8 cellular contexts compared by ENCODE assay signal in the genomic region with DNA sequence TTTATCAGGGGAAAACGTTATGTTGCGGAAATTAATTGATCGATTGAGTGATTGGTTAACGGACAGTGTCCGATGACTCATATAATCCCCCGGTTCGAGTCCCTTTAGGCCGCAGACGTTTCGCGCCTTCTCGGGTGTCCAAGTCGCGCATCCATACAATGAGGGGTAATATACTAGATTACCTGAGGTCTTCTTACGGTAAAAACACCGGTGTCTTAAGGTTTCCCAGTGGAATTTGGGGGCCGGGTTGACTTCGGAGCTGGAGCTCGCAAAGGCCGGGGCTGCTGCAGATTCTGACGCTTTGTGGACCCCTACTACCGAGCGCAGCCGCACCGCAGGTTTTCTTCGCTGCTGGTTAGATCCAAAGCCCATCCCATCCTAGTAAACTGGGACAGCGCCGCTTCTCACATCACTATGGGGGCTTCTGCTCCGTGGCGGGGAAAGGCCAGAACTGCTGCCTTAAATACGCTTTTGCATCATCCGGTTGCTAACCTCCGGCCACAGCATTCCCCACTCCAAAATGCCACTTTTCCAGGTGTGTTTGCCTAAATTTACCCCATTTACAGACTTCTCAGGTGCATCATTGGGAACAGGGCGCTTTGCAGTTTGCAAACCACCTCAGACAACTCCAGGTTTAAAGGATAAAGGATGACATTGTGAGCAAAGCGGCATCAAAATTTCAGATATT. TPM values are rescaled to one million over a fixed set of nuclear protein-coding genes. Genes with fewer than 3 reads are reported as not detected.
DNase-seq lines count a peak whose midpoint lies in the region; ATAC-seq and TF ChIP-seq lines count a peak whose summit lies in the region.

No MANE protein-coding gene starts in this region.

- peaks cover 28% of the 10 kb centered on the region for H3K36me3 Mint-ChIP-seq in activated CD8-positive, alpha-beta T cell treated with anti-CD3 and anti-CD28 coated beads for 36 hours (ENCODE audit: low read depth)
- peaks cover 11% of the 10 kb centered on the region for H3K36me3 Mint-ChIP-seq in nephron progenitor cell (ENCODE audit: low read depth)

- no peaks in the 10 kb centered on the region for H3K9me3 Mint-ChIP-seq in activated CD8-positive, alpha-beta T cell treated with anti-CD3 and anti-CD28 coated beads for 36 hours
- peaks cover 9% of the 10 kb centered on the region for H3K9me3 Mint-ChIP-seq in nephron progenitor cell

- no peak for TF ChIP-seq EP300 in esophagus muscularis mucosa (IDR thresholded peaks at IDR 0.05)

- H3K27me3 Mint-ChIP-seq in activated CD8-positive, alpha-beta T cell treated with anti-CD3 and anti-CD28 coated beads for 36 hours: peaks cover 3% of the 10 kb centered on the region
- peaks cover 14% of the 10 kb centered on the region for H3K27me3 Mint-ChIP-seq in nephron progenitor cell (ENCODE audit: low read depth, poor library complexity)

- intact Hi-C loops in activated CD8-positive, alpha-beta T cell treated with anti-CD3 and anti-CD28 coated beads for 36 hours (cut with micrococcal nuclease): no loop called here
- intact Hi-C loops in esophagus muscularis mucosa (cut with DNase I): no loop called here

- peak overlapping the region; percentile 81 for H3K4me3 Mint-ChIP-seq in activated CD8-positive, alpha-beta T cell treated with anti-CD3 and anti-CD28 coated beads for 36 hours
- H3K4me3 Mint-ChIP-seq in nephron progenitor cell: peak overlapping the region; percentile 91

- no peak for TF ChIP-seq POLR2A in esophagus muscularis mucosa (IDR thresholded peaks at IDR 0.05; ENCODE audit: low read depth)

- CTCF ChIA-PET in activated CD8-positive, alpha-beta T cell treated with anti-CD3 and anti-CD28 coated beads for 36 hours (lab: Charles Lee): interaction anchor here (1.0 to 4.4 kb wide), 2 partner anchors 9 to 28 kb away, joined by 4 to 27 read pairs; no protein-coding TSS in a partner anchor

- peaks cover 40 to 49% (median 45%) of the 10 kb centered on the region in 4 donors for H3K4me1 ChIP-seq in esophagus muscularis mucosa

- no peak for TF ChIP-seq CTCF in C4-2B (conservative IDR thresholded peaks at IDR 0.05)
- no peak for TF ChIP-seq CTCF in activated CD8-positive, alpha-beta T cell treated with anti-CD3 and anti-CD28 coated beads for 36 hours (IDR thresholded peaks at IDR 0.05)
- no peak for TF ChIP-seq CTCF in esophagus muscularis mucosa (IDR thresholded peaks at IDR 0.05)
- TF ChIP-seq CTCF in nephron progenitor cell (IDR thresholded peaks at IDR 0.05): no peak

- peak overlapping the region; percentile 65 to 82 (median 82) for H3K4me3 ChIP-seq in esophagus muscularis mucosa

- H3K27me3 ChIP-seq in esophagus muscularis mucosa: no peaks in the 10 kb centered on the region

- POLR2A ChIA-PET in activated CD8-positive, alpha-beta T cell treated with anti-CD3 and anti-CD28 coated beads for 36 hours (lab: Charles Lee): interaction anchor here (1.2 to 5.3 kb wide), 3 partner anchors 11 to 21 kb away, joined by 3 to 25 read pairs (median 5); no protein-coding TSS in a partner anchor

- DNase-seq in NCI-H2171 (lab: John Stamatoyannopoulos, UW): peak; percentile 50
- DNase-seq in activated CD8-positive, alpha-beta T cell treated with anti-CD3 and anti-CD28 coated beads for 36 hours: peak; percentile 60
- DNase-seq in esophagus muscularis mucosa (ENCODE audit: extremely low spot score): no peak
- DNase-seq in nephron progenitor cell: peak; percentile 57

- peaks cover 0 to 5% (median 0%) of the 10 kb centered on the region in 4 donors for H3K36me3 ChIP-seq in esophagus muscularis mucosa

- H3K27ac ChIP-seq in C4-2B (peak overlapping the region; percentile 95), esophagus muscularis mucosa (replicated peaks in 1 of 4) (peak overlapping the region; percentile 85 to 95 (median 92))

- 1% methylated on average over 35 of the region's 35 CpGs for WGBS in esophagus muscularis mucosa

- peaks cover 34% of the 10 kb centered on the region for H3K4me1 Mint-ChIP-seq in activated CD8-positive, alpha-beta T cell treated with anti-CD3 and anti-CD28 coated beads for 36 hours (ENCODE audit: low read depth)
- peaks cover 33% of the 10 kb centered on the region for H3K4me1 Mint-ChIP-seq in nephron progenitor cell

- no peaks in the 10 kb centered on the region for H3K9me3 ChIP-seq in esophagus muscularis mucosa

- ATAC-seq in GM21526 (IDR thresholded peaks at IDR 0.05; ENCODE audit: low FRiP score, unreplicated experiment) (peak; percentile 11), GM18517 (IDR thresholded peaks at IDR 0.05; ENCODE audit: unreplicated experiment) (no peak), GM19452 (IDR thresholded peaks at IDR 0.05; ENCODE audit: unreplicated experiment) (no peak)
- no peak for ATAC-seq in activated CD8-positive, alpha-beta T cell treated with anti-CD3 and anti-CD28 coated beads for 36 hours

- H3K27ac Mint-ChIP-seq in activated CD8-positive, alpha-beta T cell treated with anti-CD3 and anti-CD28 coated beads for 36 hours: peak overlapping the region; percentile 95
- H3K27ac Mint-ChIP-seq in nephron progenitor cell: peak overlapping the region; percentile 99

RNA-seq across cellular contexts. Expression of gene SACM1L, which starts 0.9 kb away (rescaled TPM):
- total RNA-seq in activated CD8-positive, alpha-beta T cell treated with anti-CD3 and anti-CD28 coated beads for 36 hours: 10 to 100 TPM; 52.6 to 56.0 TPM
- total RNA-seq in esophagus muscularis mucosa: 10 to 100 TPM; 33.2 to 37.4 (median 36.2) TPM
